ENCODE assay signal across 14 cellular contexts in the genomic region with DNA sequence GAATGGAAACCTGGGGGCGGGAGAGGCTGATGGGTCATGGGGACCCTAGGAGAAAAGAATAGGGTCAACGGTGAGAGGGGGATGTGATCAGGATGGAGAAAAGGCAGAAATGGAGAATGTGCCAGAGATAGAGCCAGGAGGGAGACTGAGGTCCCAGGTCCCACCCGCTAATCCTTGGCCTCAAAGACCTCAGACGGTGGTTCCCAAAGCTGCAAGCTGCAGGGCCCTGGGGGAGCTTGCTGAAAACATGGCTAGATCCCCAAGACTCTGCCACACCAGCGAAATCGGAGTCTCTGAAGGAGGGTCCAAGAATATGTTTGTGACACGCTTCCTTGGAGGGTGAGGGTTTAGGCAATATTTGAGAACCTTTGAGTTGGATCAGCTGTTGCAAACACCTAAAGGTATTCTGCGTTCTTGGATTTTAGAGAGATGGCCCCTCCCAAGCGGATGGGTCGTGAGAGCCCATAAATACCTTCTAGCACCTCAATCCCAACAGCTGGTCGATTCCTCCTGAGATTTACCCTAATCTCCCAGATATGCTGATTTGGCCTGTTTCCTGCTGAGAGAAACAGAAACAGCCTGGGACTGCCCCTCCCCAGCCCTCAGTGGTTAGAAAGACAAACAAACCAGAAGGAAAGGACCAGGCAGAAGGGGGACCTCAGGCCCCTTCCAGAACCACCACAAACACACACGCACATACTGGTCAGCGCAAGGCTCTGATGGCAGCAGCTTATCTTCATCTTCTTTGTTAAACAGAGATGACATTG. TPM values are rescaled to one million over a fixed set of nuclear protein-coding genes. Genes with fewer than 3 reads are reported as not detected.
A peak's percentile ranks its signal among the peaks of the same experiment; 100 is the strongest.
DNase-seq lines count a peak whose midpoint lies in the region; ATAC-seq and TF ChIP-seq lines count a peak whose summit lies in the region.
"Had no signal": no experiment of that assay in that cellular context is flagged by ENCODE, and none has a peak within 500 bp of the region (broad histone marks: within the 10 kb centered on the region; RNA-seq: fewer than 3 reads in every experiment).

No MANE protein-coding gene starts in this region.

- H3K36me3 Mint-ChIP-seq in T-helper 17 cell (ENCODE audit: low read depth): no peaks in the 10 kb centered on the region
- no peaks in the 10 kb centered on the region for H3K36me3 Mint-ChIP-seq in stimulated activated memory B cell treated with anti-CD40 and anti-IgM and Interleukin-4, amounts not matched to agents 10 μg/mL and 1 μg/mL and 100 μg/mL, for 72 hours

- no peak overlapping the region for H3K9ac ChIP-seq in iPS-15b (ENCODE audit: low read depth, low read length)

- H3K4me3 ChIP-seq in cardiac muscle cell (no peak overlapping the region), iPS-15b (ENCODE audit: low read depth, low read length) (peak overlapping the region; percentile 61), ascending aorta (no peak overlapping the region), vagina (no peak overlapping the region)

- H3K9me3 Mint-ChIP-seq in stimulated activated memory B cell treated with anti-CD40 and anti-IgM and Interleukin-4, amounts not matched to agents 10 μg/mL and 1 μg/mL and 100 μg/mL, for 72 hours: no peaks in the 10 kb centered on the region

- ATAC-seq in Right ventricle myocardium inferior (no peak), T-helper 17 cell (no peak), GM21447 (IDR thresholded peaks at IDR 0.05; ENCODE audit: unreplicated experiment) (no peak)
- no peak for ATAC-seq in stimulated activated memory B cell treated with anti-CD40 and anti-IgM and Interleukin-4, amounts not matched to agents 10 μg/mL and 1 μg/mL and 100 μg/mL, for 72 hours

- no peak for DNase-seq in cardiac muscle cell (ENCODE audit: low read depth in 1 of 2, low spot score in 1 of 2)
- no peak for DNase-seq in Right ventricle myocardium inferior (ENCODE audit: missing footprints)
- DNase-seq in T-helper 17 cell: no peak
- no peak for DNase-seq in ascending aorta (ENCODE audit: low spot score in 2 of 2)
- no peak for DNase-seq in vagina (ENCODE audit: extremely low spot score in 2 of 2)
- DNase-seq: activated effector memory CD4-positive, alpha-beta T cell treated with anti-CD3 and anti-CD28 coated beads, Interleukin-2, amount 50 U/mL, for 16 hours; erythroblast; NK-92 treated with Interleukin-12 subunit alpha and Interleukin-12 subunit beta, amount 100 ng/mL, for 24 hours had no signal

- peak overlapping the region; percentile 83 for H3K4me3 Mint-ChIP-seq in T-helper 17 cell
- H3K4me3 Mint-ChIP-seq in stimulated activated memory B cell treated with anti-CD40 and anti-IgM and Interleukin-4, amounts not matched to agents 10 μg/mL and 1 μg/mL and 100 μg/mL, for 72 hours: peak overlapping the region; percentile 33

- peak overlapping the region; percentile 71 for H3K27ac Mint-ChIP-seq in T-helper 17 cell
- peak overlapping the region; percentile 16 for H3K27ac Mint-ChIP-seq in stimulated activated memory B cell treated with anti-CD40 and anti-IgM and Interleukin-4, amounts not matched to agents 10 μg/mL and 1 μg/mL and 100 μg/mL, for 72 hours

- TF ChIP-seq CTCF in cardiac muscle cell (IDR thresholded peaks at IDR 0.05; ENCODE audit: low read depth, low read length) (no peak), ascending aorta (IDR thresholded peaks at IDR 0.05) (no peak), vagina (IDR thresholded peaks at IDR 0.05) (no peak)

- H3K27me3 ChIP-seq in cardiac muscle cell: no peaks in the 10 kb centered on the region
- H3K27me3 ChIP-seq in iPS-15b (ENCODE audit: control insufficient read depth, insufficient read depth, low read length): peaks cover 61% of the 10 kb centered on the region
- no peaks in the 10 kb centered on the region for H3K27me3 ChIP-seq in ascending aorta
- no peaks in the 10 kb centered on the region for H3K27me3 ChIP-seq in vagina
- H3K27me3 ChIP-seq: right atrium auricular region had no signal

- no peak for TF ChIP-seq POLR2A in vagina (IDR thresholded peaks at IDR 0.05)

- H3K4me1 Mint-ChIP-seq in T-helper 17 cell: peaks cover 17% of the 10 kb centered on the region
- peaks cover 15% of the 10 kb centered on the region for H3K4me1 Mint-ChIP-seq in stimulated activated memory B cell treated with anti-CD40 and anti-IgM and Interleukin-4, amounts not matched to agents 10 μg/mL and 1 μg/mL and 100 μg/mL, for 72 hours

- H3K9me3 ChIP-seq in cardiac muscle cell (ENCODE audit: low read depth) (no peaks in the 10 kb centered on the region), T-helper 17 cell (ENCODE audit: control insufficient read depth, low read length, poor library complexity, severe bottlenecking) (no peaks in the 10 kb centered on the region), iPS-15b (ENCODE audit: control insufficient read depth, insufficient read depth, low read length) (no peaks in the 10 kb centered on the region), ascending aorta (no peaks in the 10 kb centered on the region), vagina (no peaks in the 10 kb centered on the region)
- H3K9me3 ChIP-seq: right atrium auricular region had no signal

- H3K27me3 Mint-ChIP-seq in T-helper 17 cell: peaks cover 7% of the 10 kb centered on the region
- peaks cover 10% of the 10 kb centered on the region for H3K27me3 Mint-ChIP-seq in stimulated activated memory B cell treated with anti-CD40 and anti-IgM and Interleukin-4, amounts not matched to agents 10 μg/mL and 1 μg/mL and 100 μg/mL, for 72 hours

- H3K4me1 ChIP-seq in cardiac muscle cell (ENCODE audit: low read depth) (peaks cover 24% of the 10 kb centered on the region), iPS-15b (ENCODE audit: control insufficient read depth, insufficient read depth, low read length) (peaks cover 27% of the 10 kb centered on the region), ascending aorta (peaks cover 6 to 8% of the 10 kb centered on the region in 2 donors), vagina (peaks cover 18% of the 10 kb centered on the region)

- H3K36me3 ChIP-seq in cardiac muscle cell: no peaks in the 10 kb centered on the region
- H3K36me3 ChIP-seq in iPS-15b (ENCODE audit: control insufficient read depth, insufficient read depth, low read length): no peaks in the 10 kb centered on the region
- no peaks in the 10 kb centered on the region for H3K36me3 ChIP-seq in ascending aorta
- no peaks in the 10 kb centered on the region for H3K36me3 ChIP-seq in vagina
- H3K36me3 ChIP-seq: right atrium auricular region had no signal

- intact Hi-C loops in Right ventricle myocardium inferior (cut with DNase I) (loop anchor here (2.0 kb wide), 1 partner anchor 61 kb away; no protein-coding TSS in a partner anchor), ascending aorta (cut with DNase I) (loop anchor here (5.0 to 10.0 kb wide), 2 partner anchors 258 to 269 kb away; a partner anchor contains a TSS), vagina (cut with DNase I) (loop anchor here (10.0 kb wide), 1 partner anchor 131 kb away; no protein-coding TSS in a partner anchor)

- H3K27ac ChIP-seq in cardiac muscle cell (peak overlapping the region; percentile 48), ascending aorta (no peak overlapping the region), vagina (no peak overlapping the region)
- H3K27ac ChIP-seq: SK-N-MC had no signal

RNA-seq across cellular contexts. Expression of a gene that starts 3.5 kb away (rescaled TPM):
- not detected in 2 replicates for total RNA-seq in cardiac muscle cell
- not detected in 2 replicates for polyA plus RNA-seq in cardiac muscle cell
- total RNA-seq in Right ventricle myocardium inferior: not detected
- total RNA-seq in T-helper 17 cell: not detected
- total RNA-seq in ascending aorta: not detected
- not detected for total RNA-seq in vagina
- total RNA-seq: mononuclear cell, right atrium auricular region had no signal

RNA-seq across cellular contexts. Expression of a gene that starts 4.4 kb away (rescaled TPM):
- total RNA-seq in cardiac muscle cell: 34.5 and 47.8 TPM in 2 replicates
- polyA plus RNA-seq in cardiac muscle cell: 43.6 and 58.0 TPM in 2 replicates
- 14.9 TPM for total RNA-seq in Right ventricle myocardium inferior
- total RNA-seq in T-helper 17 cell: 10 to 100 TPM; 15.6 to 15.9 TPM
- 90.0 TPM for total RNA-seq in ascending aorta
- total RNA-seq in vagina: 18.7 TPM

RNA-seq across cellular contexts. Expression of a gene that starts 6.3 kb away (rescaled TPM):
- total RNA-seq in cardiac muscle cell: not detected in 2 replicates
- 2.9 and 3.4 TPM in 2 replicates for polyA plus RNA-seq in cardiac muscle cell
- not detected for total RNA-seq in Right ventricle myocardium inferior
- total RNA-seq in T-helper 17 cell: not detected
- total RNA-seq in ascending aorta: not detected
- total RNA-seq in vagina: not detected
- total RNA-seq: mononuclear cell, right atrium auricular region had no signal

RNA-seq across cellular contexts. Expression of a gene that starts 6.4 kb away (rescaled TPM):
- total RNA-seq in cardiac muscle cell: 4.7 and 6.8 TPM in 2 replicates
- polyA plus RNA-seq in cardiac muscle cell: 8.1 and 10.9 TPM in 2 replicates
- total RNA-seq in Right ventricle myocardium inferior: 4.0 TPM
- not detected for total RNA-seq in T-helper 17 cell
- 60.0 TPM for total RNA-seq in ascending aorta
- 4.2 TPM for total RNA-seq in vagina
- total RNA-seq: mononuclear cell had no signal

RNA-seq across cellular contexts. Expression of a gene that starts 12.0 kb away (rescaled TPM):
- total RNA-seq in cardiac muscle cell: 8.4 and 9.7 TPM in 2 replicates
- 7.5 and 7.6 TPM in 2 replicates for polyA plus RNA-seq in cardiac muscle cell
- 1.8 TPM for total RNA-seq in Right ventricle myocardium inferior
- total RNA-seq in T-helper 17 cell: 1 to 10 TPM; 3.8 to 5.4 TPM
- total RNA-seq in ascending aorta: not detected
- 21.9 TPM for total RNA-seq in vagina
